31 cellular contexts compared by ENCODE assay signal in genomic region chr1:239603530-239603929, GRCh38.
"Had no signal": no experiment of that assay in that cellular context is flagged by ENCODE, and none has a peak within 500 bp of the region (broad histone marks: within the 10 kb centered on the region; RNA-seq: fewer than 3 reads in every experiment).

No MANE protein-coding gene starts in this region.

- H3K4me3 ChIP-seq: adrenal gland, ascending aorta, esophagus squamous epithelium, gastroesophageal sphincter, heart right ventricle, hepatocyte had no signal

- H3K4me1 ChIP-seq: adrenal gland, ascending aorta, esophagus squamous epithelium, heart right ventricle had no signal

- H3K27me3 ChIP-seq: adrenal gland, ascending aorta, esophagus squamous epithelium, gastroesophageal sphincter, heart right ventricle, hepatocyte had no signal

- H3K27ac ChIP-seq: adrenal gland, ascending aorta, epithelial cell of prostate, esophagus squamous epithelium, gastroesophageal sphincter, heart right ventricle, hepatocyte, WERI-Rb-1 had no signal

- H3K9me3 ChIP-seq: adrenal gland, ascending aorta, esophagus squamous epithelium, gastroesophageal sphincter had no signal

- H3K36me3 ChIP-seq: adrenal gland, ascending aorta, esophagus squamous epithelium, gastroesophageal sphincter, heart right ventricle, WERI-Rb-1 had no signal

- ATAC-seq: activated CD4-positive, CD25-positive, alpha-beta regulatory T cell treated with anti-CD3 and anti-CD28 coated beads, Interleukin-2, amount 50 U/mL, for 24 hours; activated CD8-positive, alpha-beta memory T cell treated with anti-CD3 and anti-CD28 coated beads, Interleukin-2, amount 10 ng/mL, durations not matched to agents 7 days and 5 days; activated CD8-positive, alpha-beta T cell treated with anti-CD3 and anti-CD28 coated beads, Interleukin-2, amount 10 ng/mL, durations not matched to agents 7 days and 5 days; activated naive CD8-positive, alpha-beta T cell treated with anti-CD3 and anti-CD28 coated beads, Interleukin-2, amount 50 U/mL, for 24 hours; effector memory CD8-positive, alpha-beta T cell; gastroesophageal sphincter; heart right ventricle; T-helper 17 cell had no signal

- DNase-seq: activated B cell treated with CpG ODN at 0.5 μM for 24 hours; activated CD4-positive, alpha-beta T cell treated with anti-CD3 and anti-CD28 coated beads for 48 hours; activated CD4-positive, alpha-beta T cell treated with anti-CD3 and anti-CD28 coated beads, Interleukin-2, amount 50 U/mL, for 1 hour; activated CD4-positive, alpha-beta T cell treated with anti-CD3 and anti-CD28 coated beads, Interleukin-2, amount 50 U/mL, for 48 hours; activated CD8-positive, alpha-beta memory T cell treated with anti-CD3 and anti-CD28 coated beads, Interleukin-2, amount 10 ng/mL, durations not matched to agents 7 days and 5 days; activated CD8-positive, alpha-beta memory T cell treated with anti-CD3 and anti-CD28 coated beads, Interleukin-2, amount 50 U/mL, for 4 hours; activated CD8-positive, alpha-beta T cell treated with anti-CD3 and anti-CD28 coated beads, Interleukin-2, amount 10 ng/mL, durations not matched to agents 7 days and 5 days; activated effector memory CD4-positive, alpha-beta T cell treated with anti-CD3 and anti-CD28 coated beads, Interleukin-2, amount 50 U/mL, for 16 hours; activated naive CD4-positive, alpha-beta T cell treated with anti-CD3 and anti-CD28 coated beads for 36 hours; activated naive CD8-positive, alpha-beta T cell treated with anti-CD3 and anti-CD28 coated beads for 36 hours; activated naive CD8-positive, alpha-beta T cell treated with anti-CD3 and anti-CD28 coated beads, Interleukin-2, amount 50 U/mL, for 24 hours; activated T-cell treated with anti-CD3 and anti-CD28 coated beads, Interleukin-2, amount 50 U/mL, for 1 hour; activated T-cell treated with anti-CD3 and anti-CD28 coated beads, Interleukin-2, amount 50 U/mL, for 48 hours; adrenal gland; amygdala; caudate nucleus; cortex of kidney; dermis blood vessel endothelial cell; effector CD4-positive, alpha-beta T cell; effector memory CD8-positive, alpha-beta T cell; esophagus squamous epithelium; foreskin melanocyte; heart right ventricle; T-helper 17 cell; T1000; WERI-Rb-1 had no signal
